Comparison of ENCODE assay signal across 8 cellular contexts in the genomic region with DNA sequence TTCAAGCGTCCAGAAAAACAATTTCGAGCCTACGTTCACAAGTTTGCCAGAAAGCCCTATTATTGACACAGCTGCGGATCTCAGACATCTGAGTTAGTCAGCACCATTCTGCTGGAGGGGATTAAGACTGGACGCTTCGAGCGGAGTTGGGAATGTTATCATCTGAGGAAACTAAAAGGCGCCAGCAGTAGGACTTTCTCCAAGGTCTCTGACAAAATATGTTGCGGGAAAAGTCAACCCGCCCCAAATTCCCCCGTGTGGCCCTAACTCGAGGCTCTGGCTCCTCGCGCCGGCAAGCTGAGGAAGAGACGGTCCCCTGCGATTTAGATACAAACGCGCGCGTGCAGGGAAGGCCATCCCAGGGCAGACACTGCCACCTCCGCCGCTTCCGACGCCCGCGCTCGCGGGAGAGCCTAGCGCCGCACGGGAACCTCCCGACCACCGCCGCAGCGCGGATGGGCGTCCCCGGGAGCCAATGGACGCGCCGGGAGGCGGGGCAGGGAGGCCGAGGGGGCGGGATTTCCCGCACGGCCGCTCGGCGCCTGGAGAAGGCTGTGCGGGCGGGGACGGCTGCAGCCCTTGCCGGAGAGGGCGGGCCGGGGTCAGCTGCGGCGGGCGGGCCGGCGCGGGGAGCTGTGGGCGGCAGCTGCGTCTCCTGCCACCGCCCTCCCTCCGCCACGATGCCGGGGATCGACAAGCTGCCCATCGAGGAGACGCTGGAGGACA. TPM values are rescaled to one million over a fixed set of nuclear protein-coding genes. Genes with fewer than 3 reads are reported as not detected.
DNase-seq lines count a peak whose midpoint lies in the region; TF ChIP-seq lines count a peak whose summit lies in the region.

A gene with protein sequence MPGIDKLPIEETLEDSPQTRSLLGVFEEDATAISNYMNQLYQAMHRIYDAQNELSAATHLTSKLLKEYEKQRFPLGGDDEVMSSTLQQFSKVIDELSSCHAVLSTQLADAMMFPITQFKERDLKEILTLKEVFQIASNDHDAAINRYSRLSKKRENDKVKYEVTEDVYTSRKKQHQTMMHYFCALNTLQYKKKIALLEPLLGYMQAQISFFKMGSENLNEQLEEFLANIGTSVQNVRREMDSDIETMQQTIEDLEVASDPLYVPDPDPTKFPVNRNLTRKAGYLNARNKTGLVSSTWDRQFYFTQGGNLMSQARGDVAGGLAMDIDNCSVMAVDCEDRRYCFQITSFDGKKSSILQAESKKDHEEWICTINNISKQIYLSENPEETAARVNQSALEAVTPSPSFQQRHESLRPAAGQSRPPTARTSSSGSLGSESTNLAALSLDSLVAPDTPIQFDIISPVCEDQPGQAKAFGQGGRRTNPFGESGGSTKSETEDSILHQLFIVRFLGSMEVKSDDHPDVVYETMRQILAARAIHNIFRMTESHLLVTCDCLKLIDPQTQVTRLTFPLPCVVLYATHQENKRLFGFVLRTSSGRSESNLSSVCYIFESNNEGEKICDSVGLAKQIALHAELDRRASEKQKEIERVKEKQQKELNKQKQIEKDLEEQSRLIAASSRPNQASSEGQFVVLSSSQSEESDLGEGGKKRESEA (plus strand): TSS at position 526 of the 726 bp plus-strand sequence. CDS start 155 bp downstream, at position 681.

- H3K4me2 ChIP-seq in OCI-LY7 (ENCODE audit: low read length) = peak within 1 kb of the TSS; percentile 84

- H3K9me3 ChIP-seq in OCI-LY7 (ENCODE audit: low read length) (no peaks in the 10 kb centered on the region), mononuclear cell (ENCODE audit: low read depth, low read length) (no peaks in the 10 kb centered on the region)

- BruUV-seq in Calu3 (replicated peaks; lab: Mats Ljungman, UMichigan) = no TSS peak
- BruUV-seq in OCI-LY7 (replicated peaks; lab: Mats Ljungman, UMichigan) = TSS peak; percentile 81

- DNase-seq in Calu3 = peak; percentile 97
- peak; percentile 99 for DNase-seq in GM20000 (ENCODE audit: low spot score)
- peak; percentile 55 for DNase-seq in HS-5 (ENCODE audit: low read depth)
- peak; percentile 95 for DNase-seq in OCI-LY7 (ENCODE audit: low spot score)
- peak; percentile 81 for DNase-seq in activated T-cell treated with anti-CD3 and anti-CD28 coated beads for 4 hours
- peak; percentile 89 for DNase-seq in epithelial cell of esophagus (ENCODE audit: low read depth)
- peak; percentile 86 to 90 for DNase-seq in stimulated activated CD8-positive, alpha-beta memory T cell treated with anti-CD3 and anti-CD28 coated beads, Interleukin-2, amount 100 ng/mL, for 48 hours (ENCODE audit: low read depth in 2 of 2)

- peaks cover 24% of the 10 kb centered on the region for H3K36me3 Mint-ChIP-seq in Calu3 (ENCODE audit: insufficient read depth, unreplicated experiment)

- peaks cover 3% of the 10 kb centered on the region; the same call in 1 of the 2 replicates for H3K36me3 ChIP-seq in OCI-LY7 (ENCODE audit: insufficient read depth, low read length)

- H3K4me1 ChIP-seq in OCI-LY7 (ENCODE audit: insufficient read depth, low read length, poor library complexity, severe bottlenecking) (peaks cover 36% of the 10 kb centered on the region), mononuclear cell (ENCODE audit: insufficient read depth, low read length) (peaks cover 24% of the 10 kb centered on the region)

- peak within 1 kb of the TSS; percentile 44 for H3K27ac ChIP-seq in OCI-LY7 (ENCODE audit: low read depth, low read length, poor library complexity, severe bottlenecking)

- peak within 1 kb of the TSS; percentile 95 for H2AFZ ChIP-seq in OCI-LY7 (ENCODE audit: low read length)

- no peaks in the 10 kb centered on the region for H3K27me3 Mint-ChIP-seq in Calu3 (ENCODE audit: unreplicated experiment)

- CTCF ChIA-PET in Calu3 (lab: Charles Lee) = interaction anchor here (0.6 to 1.4 kb wide), 3 partner anchors 9 to 626 kb away, joined by 4 to 5 read pairs (median 4); no protein-coding TSS in a partner anchor
- CTCF ChIA-PET in OCI-LY7 (lab: Charles Lee; ENCODE audit: unreplicated experiment) = interaction anchor here (0.6 kb wide), 2 partner anchors 26 to 413 kb away, joined by 3 to 5 read pairs; no protein-coding TSS in a partner anchor

- intact Hi-C loops in Calu3 (cut with micrococcal nuclease; ENCODE audit: unreplicated experiment) = no loop called here
- intact Hi-C loops in OCI-LY7 (cut with micrococcal nuclease; ENCODE audit: unreplicated experiment) = loop anchor here (1.0 to 10.0 kb wide), 2 partner anchors 57 to 213 kb away; no protein-coding TSS in a partner anchor

- H3K4me3 Mint-ChIP-seq in Calu3 (ENCODE audit: low read depth, unreplicated experiment) = peak within 1 kb of the TSS; percentile 77

- peak within 1 kb of the TSS; percentile 90 for H3K4me3 ChIP-seq in OCI-LY7 (ENCODE audit: low read depth, low read length, poor library complexity, severe bottlenecking)
- peak within 1 kb of the TSS; percentile 82 for H3K4me3 ChIP-seq in epithelial cell of esophagus (ENCODE audit: low read length)
- peak within 1 kb of the TSS; percentile 60 for H3K4me3 ChIP-seq in mononuclear cell (ENCODE audit: low read length)

- H3K27ac Mint-ChIP-seq in Calu3 (ENCODE audit: unreplicated experiment) = peak within 1 kb of the TSS; percentile 50

- no peaks in the 10 kb centered on the region for H3K9me3 Mint-ChIP-seq in Calu3 (ENCODE audit: low read depth, unreplicated experiment)

- H3K4me1 Mint-ChIP-seq in Calu3 (ENCODE audit: low read depth, unreplicated experiment) = peaks cover 9% of the 10 kb centered on the region

- peaks cover 40% of the 10 kb centered on the region for H3K79me2 ChIP-seq in OCI-LY7 (ENCODE audit: insufficient read depth, low read depth, low read length)

- TF ChIP-seq CTCF in Calu3 (IDR thresholded peaks at IDR 0.05; ENCODE audit: unreplicated experiment) (no peak), GM20000 (IDR thresholded peaks at IDR 0.05; ENCODE audit: extremely low read depth, missing control alignments) (no peak), OCI-LY7 (conservative IDR thresholded peaks at IDR 0.05; ENCODE audit: low read length) (no peak), epithelial cell of esophagus (IDR thresholded peaks at IDR 0.05; ENCODE audit: insufficient read depth, low read depth, low read length, missing control alignments) (no peak)

- H4K20me1 ChIP-seq in OCI-LY7 (ENCODE audit: insufficient read depth, low read length) = no peaks in the 10 kb centered on the region

- no peaks in the 10 kb centered on the region for H3K27me3 ChIP-seq in mononuclear cell (ENCODE audit: insufficient read depth, low read length)

- POLR2A ChIA-PET in OCI-LY7 (lab: Charles Lee) = interaction anchor here (1.5 to 3.0 kb wide), 2 partner anchors 10 to 48 kb away, joined by 5 to 12 read pairs; no protein-coding TSS in a partner anchor

- no peaks in the 10 kb centered on the region for H3K9me2 ChIP-seq in OCI-LY7 (ENCODE audit: insufficient read depth, low read length)

RNA-seq across cellular contexts. Expression of the gene that starts here (rescaled TPM):
- total RNA-seq in Calu3 (2022) (26.1 and 31.9 TPM in 2 replicates), OCI-LY7 (2022) (51.1 and 54.5 TPM in 2 replicates), mononuclear cell (53.9 TPM)
- total RNA-seq in OCI-LY7 (2014; rRNA removed; shearing (Covaris generic)) = 43.3 and 45.9 TPM in 2 replicates

Comparison
In these comparisons a context has a peak if more than half of its experiments do, and no peak if none do; other contexts are left out.
1. Peak in every context shown above with its lines: DNase-seq, H3K4me3 ChIP-seq and H3K27ac ChIP-seq.